ENCODE assay signal across 22 cellular contexts in the genomic region with DNA sequence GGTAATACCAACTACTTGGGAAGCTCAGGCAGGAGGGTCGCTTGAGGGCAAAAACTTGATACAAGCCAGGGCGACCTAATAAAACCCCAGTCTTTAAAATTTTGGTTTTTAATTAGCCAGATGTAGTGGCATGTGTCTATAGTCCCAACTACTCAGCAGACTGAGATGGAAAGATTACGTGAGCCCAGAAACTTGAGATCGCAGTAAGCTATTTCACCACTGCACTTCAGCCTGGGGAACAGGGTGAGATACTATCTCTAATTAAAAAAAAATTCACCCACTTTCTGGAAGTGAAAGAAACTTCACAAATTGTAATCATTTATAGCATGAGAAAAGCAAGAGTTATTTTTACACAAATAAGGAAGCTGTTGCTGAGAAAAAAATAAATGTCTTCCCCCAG. TPM values are rescaled to one million over a fixed set of nuclear protein-coding genes. Genes with fewer than 3 reads are reported as not detected.
"Had no signal": no experiment of that assay in that cellular context is flagged by ENCODE, and none has a peak within 500 bp of the region (broad histone marks: within the 10 kb centered on the region; RNA-seq: fewer than 3 reads in every experiment).

No MANE protein-coding gene starts in this region.

- ATAC-seq: activated CD8-positive, alpha-beta T cell treated with anti-CD3 and anti-CD28 coated beads, Interleukin-2, amount 10 ng/mL, durations not matched to agents 7 days and 5 days; activated naive CD8-positive, alpha-beta T cell treated with anti-CD3 and anti-CD28 coated beads, Interleukin-2, amount 50 U/mL, for 24 hours; gastroesophageal sphincter; left colon; right cardiac atrium had no signal

- DNase-seq: activated CD4-positive, alpha-beta T cell treated with anti-CD3 and anti-CD28 coated beads, Interleukin-2, amount 50 U/mL, for 1 hour; activated CD4-positive, CD25-positive, alpha-beta regulatory T cell treated with anti-CD3 and anti-CD28 coated beads, Interleukin-2, amount 50 U/mL, for 72 hours; activated CD8-positive, alpha-beta T cell treated with anti-CD3 and anti-CD28 coated beads, Interleukin-2, amount 10 ng/mL, durations not matched to agents 7 days and 5 days; activated gamma-delta T cell; activated naive CD4-positive, alpha-beta T cell treated with anti-CD3 and anti-CD28 coated beads, Interleukin-2, amount 50 U/mL, for 16 hours; activated naive CD8-positive, alpha-beta T cell treated with anti-CD3 and anti-CD28 coated beads, Interleukin-2, amount 50 U/mL, for 24 hours; head of caudate nucleus; left colon; naive B cell; nucleus accumbens; right cardiac atrium; stimulated activated CD4-positive, alpha-beta T cell treated with anti-CD3 and anti-CD28 coated beads, Interleukin-4, amount 100 ng/mL, for 4 hours; substantia nigra; tibial artery; WERI-Rb-1 had no signal

RNA-seq across cellular contexts. Expression of a gene that starts 0.8 kb away (rescaled TPM):
- total RNA-seq: activated CD8-positive, alpha-beta T cell treated with anti-CD3 and anti-CD28 coated beads, Interleukin-2, amount 10 ng/mL, durations not matched to agents 7 days and 5 days; activated T-helper 1 cell treated with anti-CD3 and anti-CD28 coated beads, Interleukin-12 subunit alpha, Interleukin-12 subunit beta, Interleukin-2, Interleukin-4 antibody, amounts not matched to agents 30 ng/mL and 10 ng/mL and 1 ng/mL, durations not matched to agents 14 hours and 24 hours and 36 hours; cardiac muscle cell; left colon; mesenteric fat pad; pulmonary artery endothelial cell; ureter had no signal
- polyA plus RNA-seq: cardiac muscle cell, neural cell had no signal
